ENCODE assay signal across 9 cellular contexts in genomic region chr5:152142845-152143469, GRCh38.
A peak's percentile ranks its signal among the peaks of the same experiment; 100 is the strongest.
DNase-seq lines count a peak whose midpoint lies in the region; ATAC-seq, FAIRE-seq and TF ChIP-seq lines count a peak whose summit lies in the region.
"Had no signal": no experiment of that assay in that cellular context is flagged by ENCODE, and none has a peak within 500 bp of the region (broad histone marks: within the 10 kb centered on the region; RNA-seq: fewer than 3 reads in every experiment).

No MANE protein-coding gene starts in this region.

- peaks cover 24% of the 10 kb centered on the region for H3K27me3 Mint-ChIP-seq in Calu3 (ENCODE audit: unreplicated experiment)
- H3K27me3 Mint-ChIP-seq: activated naive CD8-positive, alpha-beta T cell had no signal

- H3K4me3 Mint-ChIP-seq in Calu3 (ENCODE audit: low read depth, unreplicated experiment): no peak overlapping the region
- H3K4me3 Mint-ChIP-seq: activated naive CD8-positive, alpha-beta T cell had no signal

- intact Hi-C loops in Calu3 (cut with micrococcal nuclease; ENCODE audit: unreplicated experiment) (loop anchor here (1.0 to 5.0 kb wide), 5 partner anchors 129 to 372 kb away; partner anchors contain the start of gene GLRA1), uterus (cut with DNase I; ENCODE audit: low total_unique reads) (no loop called here)

- H3K9me3 Mint-ChIP-seq in Calu3 (ENCODE audit: low read depth, unreplicated experiment): no peaks in the 10 kb centered on the region

- DNase-seq in Calu3 (peak; percentile 76), GM20000 (ENCODE audit: low spot score) (peak; percentile 70), HTR-8/SVneo (ENCODE audit: insufficient read length, low spot score) (peak; percentile 67), SHP77 (lab: John Stamatoyannopoulos, UW) (peak; percentile 26 to 49), pons (ENCODE audit: low spot score) (peak; percentile 51), uterus (peak; percentile 16 to 38)
- DNase-seq in activated effector memory CD4-positive, alpha-beta T cell treated with Interleukin-2 at 50 U/mL for 16 hours: peak; percentile 34

- TF ChIP-seq CTCF in Calu3 (IDR thresholded peaks at IDR 0.05; ENCODE audit: unreplicated experiment): peak; percentile 87
- peak; percentile 75 for TF ChIP-seq CTCF in GM20000 (IDR thresholded peaks at IDR 0.05; ENCODE audit: extremely low read depth, missing control alignments)
- TF ChIP-seq CTCF in gastroesophageal sphincter (IDR thresholded peaks at IDR 0.05): peak; percentile 58 to 90 (median 68)
- TF ChIP-seq CTCF in uterus (IDR thresholded peaks at IDR 0.05): peak; percentile 47 to 55 (median 48)

- TF ChIP-seq POLR2A in gastroesophageal sphincter (IDR thresholded peaks at IDR 0.05): no peak
- no peak for TF ChIP-seq POLR2A in uterus (IDR thresholded peaks at IDR 0.05)

- no peak overlapping the region for H3K4me3 ChIP-seq in gastroesophageal sphincter
- no peak overlapping the region for H3K4me3 ChIP-seq in uterus

- H3K4me1 ChIP-seq in gastroesophageal sphincter (peaks cover 0 to 9% (median 0%) of the 10 kb centered on the region in 3 donors), uterus (no peaks in the 10 kb centered on the region)

- peak; percentile 34 for ATAC-seq in gastroesophageal sphincter

- 19 to 28% methylated on average over 2 to 3 of the region's 3 CpGs for WGBS in gastroesophageal sphincter (ENCODE audit: low coverage in 1 of 2), 2 donors

- H3K9me3 ChIP-seq in gastroesophageal sphincter (no peaks in the 10 kb centered on the region), uterus (no peaks in the 10 kb centered on the region)

- no peaks in the 10 kb centered on the region for H3K4me1 Mint-ChIP-seq in Calu3 (ENCODE audit: low read depth, unreplicated experiment)

- no peaks in the 10 kb centered on the region for H3K36me3 ChIP-seq in gastroesophageal sphincter
- no peaks in the 10 kb centered on the region for H3K36me3 ChIP-seq in uterus

- H3K27me3 ChIP-seq in gastroesophageal sphincter (no peaks in the 10 kb centered on the region), uterus (no peaks in the 10 kb centered on the region)

- BruUV-seq in Calu3 (replicated peaks; lab: Mats Ljungman, UMichigan): no TSS peak

- H3K27ac ChIP-seq in gastroesophageal sphincter (no peak overlapping the region), uterus (no peak overlapping the region)

- H3K36me3 Mint-ChIP-seq in Calu3 (ENCODE audit: insufficient read depth, unreplicated experiment): no peaks in the 10 kb centered on the region
- H3K36me3 Mint-ChIP-seq: activated naive CD8-positive, alpha-beta T cell had no signal

- FAIRE-seq in HTR-8/SVneo (lab: Jason Lieb, UNC): no peak

- H3K27ac Mint-ChIP-seq in Calu3 (ENCODE audit: unreplicated experiment): no peak overlapping the region
- H3K27ac Mint-ChIP-seq: activated naive CD8-positive, alpha-beta T cell had no signal

- CTCF ChIA-PET in Calu3 (lab: Charles Lee): interaction anchor here (0.5 to 4.6 kb wide), 10 partner anchors 73 to 484 kb away, joined by 3 to 36 read pairs (median 4); no protein-coding TSS in a partner anchor

- no peak for TF ChIP-seq EP300 in gastroesophageal sphincter (IDR thresholded peaks at IDR 0.05)
